Comparison of ENCODE assay signal across 25 cellular contexts in genomic region chr6:46626976-46627375, GRCh38. TPM values are rescaled to one million over a fixed set of nuclear protein-coding genes. Genes with fewer than 3 reads are reported as not detected.
"Had no signal": no experiment of that assay in that cellular context is flagged by ENCODE, and none has a peak within 500 bp of the region (broad histone marks: within the 10 kb centered on the region; RNA-seq: fewer than 3 reads in every experiment).

No MANE protein-coding gene starts in this region.

- H3K36me3 ChIP-seq: brain microvascular endothelial cell, gastrocnemius medialis, heart left ventricle, WERI-Rb-1 had no signal

- H3K27ac ChIP-seq: brain microvascular endothelial cell, coronary artery, esophagus muscularis mucosa, foreskin keratinocyte, gastrocnemius medialis, heart left ventricle, WERI-Rb-1 had no signal

- H3K27me3 ChIP-seq: brain microvascular endothelial cell, dorsolateral prefrontal cortex, esophagus muscularis mucosa, foreskin keratinocyte, gastrocnemius medialis, heart left ventricle had no signal

- ATAC-seq: activated CD8-positive, alpha-beta T cell treated with anti-CD3 and anti-CD28 coated beads for 36 hours; T-helper 17 cell had no signal

- H3K4me1 ChIP-seq: foreskin keratinocyte had no signal

- DNase-seq: activated B cell treated with CpG ODN at 0.5 μM for 24 hours; activated CD4-positive, alpha-beta T cell treated with anti-CD3 and anti-CD28 coated beads for 48 hours; activated CD4-positive, alpha-beta T cell treated with anti-CD3 and anti-CD28 coated beads, Interleukin-2, amount 50 U/mL, for 1 hour; activated CD4-positive, alpha-beta T cell treated with anti-CD3 and anti-CD28 coated beads, Interleukin-2, amount 50 U/mL, for 48 hours; activated CD8-positive, alpha-beta memory T cell treated with anti-CD3 and anti-CD28 coated beads for 24 hours; activated CD8-positive, alpha-beta T cell treated with anti-CD3 and anti-CD28 coated beads for 36 hours; activated effector memory CD4-positive, alpha-beta T cell treated with anti-CD3 and anti-CD28 coated beads, Interleukin-2, amount 50 U/mL, for 16 hours; activated naive CD4-positive, alpha-beta T cell treated with anti-CD3 and anti-CD28 coated beads for 36 hours; activated naive CD8-positive, alpha-beta T cell treated with anti-CD3 and anti-CD28 coated beads, Interleukin-2, amount 10 ng/mL, durations not matched to agents 7 days and 5 days; activated T-cell treated with anti-CD3 and anti-CD28 coated beads, Interleukin-2, amount 50 U/mL, for 4 hours; dorsolateral prefrontal cortex; effector memory CD4-positive, alpha-beta T cell; endodermal cell; gastrocnemius medialis; glutamatergic neuron; heart left ventricle; T-helper 17 cell; T1000; WERI-Rb-1 had no signal

- H3K4me3 ChIP-seq: coronary artery, esophagus muscularis mucosa, gastrocnemius medialis, heart left ventricle had no signal

- H3K9me3 ChIP-seq: esophagus muscularis mucosa, gastrocnemius medialis had no signal

RNA-seq across cellular contexts. Expression of gene CYP39A1, which starts 25.6 kb away (rescaled TPM):
- total RNA-seq: activated B cell treated with CpG ODN at 0.5 μM for 24 hours; activated CD8-positive, alpha-beta T cell treated with anti-CD3 and anti-CD28 coated beads for 36 hours; activated naive CD4-positive, alpha-beta T cell treated with anti-CD3 and anti-CD28 coated beads for 36 hours; activated naive CD4-positive, alpha-beta T cell treated with anti-CD3 and anti-CD28 coated beads, Interleukin-2, amount 50 U/mL, for 72 hours; activated naive CD8-positive, alpha-beta T cell treated with anti-CD3 and anti-CD28 coated beads, Interleukin-2, amount 10 ng/mL, durations not matched to agents 7 days and 5 days; activated T-cell treated with anti-CD3 and anti-CD28 coated beads, Interleukin-2, amount 50 U/mL, for 4 hours; activated T-helper 2 cell treated with anti-CD3 and anti-CD28 coated beads, Interferon-gamma antibody, Interleukin-2, Interleukin-4, amounts not matched to agents 10 μg/mL and 5 μg/mL and 100 μg/mL, durations not matched to agents 14 hours and 24 hours and 36 hours; T-helper 17 cell had no signal
